ENCODE assay signal across 8 cellular contexts in genomic region chr5:122774519-122774860, GRCh38.
DNase-seq lines count a peak whose midpoint lies in the region; ATAC-seq and TF ChIP-seq lines count a peak whose summit lies in the region.

No MANE protein-coding gene starts in this region.

- H3K79me2 ChIP-seq in DOHH2 (ENCODE audit: control insufficient read depth, low read length) = peaks cover 40% of the 10 kb centered on the region

- H3F3A ChIP-seq in DOHH2 (ENCODE audit: control insufficient read depth, insufficient read depth) = peaks cover 15% of the 10 kb centered on the region

- no peaks in the 10 kb centered on the region for H3K27me3 Mint-ChIP-seq in effector memory CD8-positive, alpha-beta T cell
- H3K27me3 Mint-ChIP-seq in nephron (ENCODE audit: low read depth) = no peaks in the 10 kb centered on the region

- peak overlapping the region; percentile 91 for H3K4me3 ChIP-seq in DOHH2 (ENCODE audit: low read length)

- no peak overlapping the region for H3K27ac ChIP-seq in DOHH2 (ENCODE audit: low read depth, low read length)

- TF ChIP-seq CTCF in DOHH2 (IDR thresholded peaks at IDR 0.05; ENCODE audit: low read depth, low read length, poor library complexity, severe bottlenecking) = no peak
- TF ChIP-seq CTCF in nephron (IDR thresholded peaks at IDR 0.05; ENCODE audit: unreplicated experiment in 3 of 3) = no peak

- peaks cover 37% of the 10 kb centered on the region for H3K4me1 ChIP-seq in DOHH2 (ENCODE audit: control insufficient read depth, low read length)

- H3K9me2 ChIP-seq in DOHH2 (replicated peaks; ENCODE audit: control insufficient read depth, low read length) = no peaks in the 10 kb centered on the region

- peaks cover 15% of the 10 kb centered on the region for H3K36me3 Mint-ChIP-seq in effector memory CD8-positive, alpha-beta T cell (ENCODE audit: insufficient read depth)
- H3K36me3 Mint-ChIP-seq in nephron (ENCODE audit: low read depth) = peaks cover 11% of the 10 kb centered on the region

- peaks cover 17 to 24% of the 10 kb centered on the region in 2 donors for H3K4me1 Mint-ChIP-seq in effector memory CD8-positive, alpha-beta T cell (ENCODE audit: low read depth in 2 of 2)
- peaks cover 23% of the 10 kb centered on the region for H3K4me1 Mint-ChIP-seq in nephron

- peaks cover 20% of the 10 kb centered on the region for H4K20me1 ChIP-seq in DOHH2 (ENCODE audit: control insufficient read depth, insufficient read depth, low read depth, low read length)

- DNase-seq in Kasumi-1 (lab: John Stamatoyannopoulos, UW) (peak; percentile 72 to 73), retina (no peak), NCI-H1436 (lab: John Stamatoyannopoulos, UW) (no peak), SW 1271 (lab: John Stamatoyannopoulos, UW) (no peak)
- DNase-seq in effector memory CD8-positive, alpha-beta T cell = no peak

- H3K27ac Mint-ChIP-seq in effector memory CD8-positive, alpha-beta T cell = peak overlapping the region; percentile 97 to 98
- peak overlapping the region; percentile 93 to 97 (median 95) for H3K27ac Mint-ChIP-seq in nephron

- H3K27me3 ChIP-seq in DOHH2 (ENCODE audit: control insufficient read depth, low read length) = peaks cover 8% of the 10 kb centered on the region; the same call in 1 of the 2 replicates

- peak overlapping the region; percentile 92 to 98 for H3K4me3 Mint-ChIP-seq in effector memory CD8-positive, alpha-beta T cell
- peak overlapping the region; percentile 99 for H3K4me3 Mint-ChIP-seq in nephron

- H3K9me3 ChIP-seq in DOHH2 (ENCODE audit: control insufficient read depth, insufficient read depth, low read length) = no peaks in the 10 kb centered on the region

- H3K4me2 ChIP-seq in DOHH2 (ENCODE audit: low read length) = peak overlapping the region; percentile 93

- H3K36me3 ChIP-seq in DOHH2 (ENCODE audit: control insufficient read depth, low read length) = 0 out of 2 replicates have a peak, but pooled peaks cover 3% of the 10 kb centered on the region

- peak; percentile 50 for ATAC-seq in GM21723 (IDR thresholded peaks at IDR 0.05; ENCODE audit: unreplicated experiment)
- peak; percentile 19 for ATAC-seq in effector memory CD8-positive, alpha-beta T cell (replicated peaks)

- no peaks in the 10 kb centered on the region for H3K9me3 Mint-ChIP-seq in effector memory CD8-positive, alpha-beta T cell
- H3K9me3 Mint-ChIP-seq in nephron = peaks cover 2% of the 10 kb centered on the region

Comparison
In these comparisons a context has a peak if more than half of its experiments do, and no peak if none do; other contexts are left out.
1. DNase-seq: peak in Kasumi-1 (2 of 2); none in effector memory CD8-positive, alpha-beta T cell (0 of 3), retina (single experiment), NCI-H1436 (single experiment) and SW 1271 (0 of 2).